ENCODE assay signal across 3 cellular contexts in the genomic region with DNA sequence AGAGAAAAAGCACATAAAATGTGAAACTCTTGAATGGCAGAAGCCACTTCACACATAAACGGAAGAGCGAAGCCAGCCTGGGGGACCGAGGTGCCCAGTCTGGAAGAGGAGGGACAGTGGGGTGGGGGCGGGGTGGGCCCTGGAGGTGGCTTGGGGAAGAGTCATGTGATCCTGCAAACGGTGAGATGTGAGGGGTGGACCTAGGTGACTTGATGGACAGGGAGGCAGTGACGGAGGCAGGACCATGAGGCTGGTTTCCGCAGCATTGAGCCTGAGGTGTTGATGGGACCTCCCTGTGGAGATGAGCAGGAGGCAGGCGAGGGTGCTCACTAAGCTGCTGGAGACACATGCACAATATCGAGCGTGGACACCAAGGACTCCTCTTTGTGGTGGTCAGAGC.
TF ChIP-seq lines count a peak whose summit lies in the region.

No MANE protein-coding gene starts in this region.

TF ChIP-seq in GM23338, 12 proteins besides CTCF, POLR2A, EP300 and RAD21:
- TF ChIP-seq EZH2 (IDR thresholded peaks at IDR 0.05; ENCODE audit: low read depth, unreplicated experiment) = no peak
- TF ChIP-seq EZH2phosphoT487 (IDR thresholded peaks at IDR 0.05; ENCODE audit: unreplicated experiment) = no peak
- TF ChIP-seq POLR2AphosphoS5 (IDR thresholded peaks at IDR 0.05; ENCODE audit: low read depth) = no peak
- TF ChIP-seq, protein P1, sequence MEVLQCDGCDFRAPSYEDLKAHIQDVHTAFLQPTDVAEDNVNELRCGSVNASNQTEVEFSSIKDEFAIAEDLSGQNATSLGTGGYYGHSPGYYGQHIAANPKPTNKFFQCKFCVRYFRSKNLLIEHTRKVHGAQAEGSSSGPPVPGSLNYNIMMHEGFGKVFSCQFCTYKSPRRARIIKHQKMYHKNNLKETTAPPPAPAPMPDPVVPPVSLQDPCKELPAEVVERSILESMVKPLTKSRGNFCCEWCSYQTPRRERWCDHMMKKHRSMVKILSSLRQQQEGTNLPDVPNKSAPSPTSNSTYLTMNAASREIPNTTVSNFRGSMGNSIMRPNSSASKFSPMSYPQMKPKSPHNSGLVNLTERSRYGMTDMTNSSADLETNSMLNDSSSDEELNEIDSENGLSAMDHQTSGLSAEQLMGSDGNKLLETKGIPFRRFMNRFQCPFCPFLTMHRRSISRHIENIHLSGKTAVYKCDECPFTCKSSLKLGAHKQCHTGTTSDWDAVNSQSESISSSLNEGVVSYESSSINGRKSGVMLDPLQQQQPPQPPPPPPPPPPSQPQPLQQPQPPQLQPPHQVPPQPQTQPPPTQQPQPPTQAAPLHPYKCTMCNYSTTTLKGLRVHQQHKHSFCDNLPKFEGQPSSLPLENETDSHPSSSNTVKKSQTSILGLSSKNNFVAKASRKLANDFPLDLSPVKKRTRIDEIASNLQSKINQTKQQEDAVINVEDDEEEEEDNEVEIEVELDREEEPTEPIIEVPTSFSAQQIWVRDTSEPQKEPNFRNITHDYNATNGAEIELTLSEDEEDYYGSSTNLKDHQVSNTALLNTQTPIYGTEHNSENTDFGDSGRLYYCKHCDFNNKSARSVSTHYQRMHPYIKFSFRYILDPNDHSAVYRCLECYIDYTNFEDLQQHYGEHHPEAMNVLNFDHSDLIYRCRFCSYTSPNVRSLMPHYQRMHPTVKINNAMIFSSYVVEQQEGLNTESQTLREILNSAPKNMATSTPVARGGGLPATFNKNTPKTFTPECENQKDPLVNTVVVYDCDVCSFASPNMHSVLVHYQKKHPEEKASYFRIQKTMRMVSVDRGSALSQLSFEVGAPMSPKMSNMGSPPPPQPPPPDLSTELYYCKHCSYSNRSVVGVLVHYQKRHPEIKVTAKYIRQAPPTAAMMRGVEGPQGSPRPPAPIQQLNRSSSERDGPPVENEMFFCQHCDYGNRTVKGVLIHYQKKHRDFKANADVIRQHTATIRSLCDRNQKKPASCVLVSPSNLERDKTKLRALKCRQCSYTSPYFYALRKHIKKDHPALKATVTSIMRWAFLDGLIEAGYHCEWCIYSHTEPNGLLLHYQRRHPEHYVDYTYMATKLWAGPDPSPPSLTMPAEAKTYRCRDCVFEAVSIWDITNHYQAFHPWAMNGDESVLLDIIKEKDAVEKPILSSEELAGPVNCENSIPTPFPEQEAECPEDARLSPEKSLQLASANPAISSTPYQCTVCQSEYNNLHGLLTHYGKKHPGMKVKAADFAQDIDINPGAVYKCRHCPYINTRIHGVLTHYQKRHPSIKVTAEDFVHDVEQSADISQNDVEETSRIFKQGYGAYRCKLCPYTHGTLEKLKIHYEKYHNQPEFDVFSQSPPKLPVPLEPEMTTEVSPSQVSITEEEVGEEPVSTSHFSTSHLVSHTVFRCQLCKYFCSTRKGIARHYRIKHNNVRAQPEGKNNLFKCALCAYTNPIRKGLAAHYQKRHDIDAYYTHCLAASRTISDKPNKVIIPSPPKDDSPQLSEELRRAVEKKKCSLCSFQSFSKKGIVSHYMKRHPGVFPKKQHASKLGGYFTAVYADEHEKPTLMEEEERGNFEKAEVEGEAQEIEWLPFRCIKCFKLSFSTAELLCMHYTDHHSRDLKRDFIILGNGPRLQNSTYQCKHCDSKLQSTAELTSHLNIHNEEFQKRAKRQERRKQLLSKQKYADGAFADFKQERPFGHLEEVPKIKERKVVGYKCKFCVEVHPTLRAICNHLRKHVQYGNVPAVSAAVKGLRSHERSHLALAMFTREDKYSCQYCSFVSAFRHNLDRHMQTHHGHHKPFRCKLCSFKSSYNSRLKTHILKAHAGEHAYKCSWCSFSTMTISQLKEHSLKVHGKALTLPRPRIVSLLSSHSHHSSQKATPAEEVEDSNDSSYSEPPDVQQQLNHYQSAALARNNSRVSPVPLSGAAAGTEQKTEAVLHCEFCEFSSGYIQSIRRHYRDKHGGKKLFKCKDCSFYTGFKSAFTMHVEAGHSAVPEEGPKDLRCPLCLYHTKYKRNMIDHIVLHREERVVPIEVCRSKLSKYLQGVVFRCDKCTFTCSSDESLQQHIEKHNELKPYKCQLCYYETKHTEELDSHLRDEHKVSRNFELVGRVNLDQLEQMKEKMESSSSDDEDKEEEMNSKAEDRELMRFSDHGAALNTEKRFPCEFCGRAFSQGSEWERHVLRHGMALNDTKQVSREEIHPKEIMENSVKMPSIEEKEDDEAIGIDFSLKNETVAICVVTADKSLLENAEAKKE (CRISPR knock-in tag; IDR thresholded peaks at IDR 0.05) = no peak

TF ChIP-seq in HEK293T, 16 proteins besides CTCF, POLR2A, EP300 and RAD21:
- no peak for TF ChIP-seq SUZ12 (IDR thresholded peaks at IDR 0.05)
- TF ChIP-seq, protein P2, sequence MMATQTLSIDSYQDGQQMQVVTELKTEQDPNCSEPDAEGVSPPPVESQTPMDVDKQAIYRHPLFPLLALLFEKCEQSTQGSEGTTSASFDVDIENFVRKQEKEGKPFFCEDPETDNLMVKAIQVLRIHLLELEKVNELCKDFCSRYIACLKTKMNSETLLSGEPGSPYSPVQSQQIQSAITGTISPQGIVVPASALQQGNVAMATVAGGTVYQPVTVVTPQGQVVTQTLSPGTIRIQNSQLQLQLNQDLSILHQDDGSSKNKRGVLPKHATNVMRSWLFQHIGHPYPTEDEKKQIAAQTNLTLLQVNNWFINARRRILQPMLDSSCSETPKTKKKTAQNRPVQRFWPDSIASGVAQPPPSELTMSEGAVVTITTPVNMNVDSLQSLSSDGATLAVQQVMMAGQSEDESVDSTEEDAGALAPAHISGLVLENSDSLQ (IDR thresholded peaks at IDR 0.05) = peak; percentile 41; the same call in 1 of the 2 replicates
TF ChIP-seq in HEK293T: peak in this region for 1.

TF ChIP-seq in H1, 55 proteins besides CTCF, POLR2A, EP300 and RAD21:
- TF ChIP-seq ZNF274 (IDR thresholded peaks at IDR 0.05; ENCODE audit: borderline replicate concordance, extremely low read depth, low read length) = no peak
- TF ChIP-seq, protein P3, sequence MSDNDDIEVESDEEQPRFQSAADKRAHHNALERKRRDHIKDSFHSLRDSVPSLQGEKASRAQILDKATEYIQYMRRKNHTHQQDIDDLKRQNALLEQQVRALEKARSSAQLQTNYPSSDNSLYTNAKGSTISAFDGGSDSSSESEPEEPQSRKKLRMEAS (IDR thresholded peaks at IDR 0.05) = 0 out of 2 replicates have a peak, but pooled peaks have one; percentile 17
- no peak for TF ChIP-seq CBX5 (IDR thresholded peaks at IDR 0.05; ENCODE audit: low read depth, low read length)
- no peak for TF ChIP-seq SIX5 (IDR thresholded peaks at IDR 0.05; ENCODE audit: low read depth, low read length)
- no peak for TF ChIP-seq GTF2F1 (IDR thresholded peaks at IDR 0.05; ENCODE audit: borderline replicate concordance, low read depth, low read length)
- no peak for TF ChIP-seq CREB1 (IDR thresholded peaks at IDR 0.05)
- TF ChIP-seq SIRT6 (IDR thresholded peaks at IDR 0.05; ENCODE audit: low read length) = no peak
- no peak for TF ChIP-seq POU5F1 (IDR thresholded peaks at IDR 0.05; ENCODE audit: low read depth, low read length)
